ENCODE assay signal across 1 cellular context in genomic region chr17:40696651-40697072, GRCh38.
TF ChIP-seq lines count a peak whose summit lies in the region.

No MANE protein-coding gene starts in this region.

TF ChIP-seq in GM23338, 12 proteins besides CTCF, POLR2A, EP300 and RAD21 (continued from another document):
- TF ChIP-seq ZNF462 (CRISPR knock-in tag; IDR thresholded peaks at IDR 0.05): no peak
- no peak for TF ChIP-seq ZNF331 (CRISPR knock-in tag; IDR thresholded peaks at IDR 0.05; ENCODE audit: low read depth)
- TF ChIP-seq POLR2AphosphoS5 (IDR thresholded peaks at IDR 0.05; ENCODE audit: low read depth): no peak
- no peak for TF ChIP-seq ETS1 (IDR thresholded peaks at IDR 0.05)
- TF ChIP-seq EZH2phosphoT487 (IDR thresholded peaks at IDR 0.05; ENCODE audit: unreplicated experiment): no peak
- no peak for TF ChIP-seq REST (IDR thresholded peaks at IDR 0.05; ENCODE audit: unreplicated experiment)
- TF ChIP-seq ZNF114 (CRISPR knock-in tag; IDR thresholded peaks at IDR 0.05): no peak
- TF ChIP-seq STAT1 (IDR thresholded peaks at IDR 0.05; ENCODE audit: unreplicated experiment): no peak
- no peak for TF ChIP-seq EZH2 (IDR thresholded peaks at IDR 0.05; ENCODE audit: low read depth, unreplicated experiment)
